In the genomic region with DNA sequence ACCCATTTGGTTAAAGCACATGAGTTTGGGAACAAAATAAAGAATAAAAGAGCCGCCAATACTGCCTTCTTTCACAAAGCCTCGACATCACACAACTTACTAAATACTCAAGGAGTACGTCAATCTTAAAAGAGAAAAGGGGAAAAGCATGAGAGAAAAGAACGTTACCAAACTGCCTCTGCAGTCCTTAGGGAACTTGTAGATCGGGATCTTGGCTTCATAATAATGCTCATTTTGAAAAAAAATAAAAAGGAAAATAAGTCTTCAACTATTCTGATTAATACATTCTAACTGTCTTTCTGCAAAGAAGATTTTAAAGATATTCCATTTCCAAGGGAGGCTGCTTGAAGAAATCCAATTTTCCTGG, we compare ENCODE assay signal across 8 cellular contexts.
DNase-seq lines count a peak whose midpoint lies in the region; ATAC-seq and TF ChIP-seq lines count a peak whose summit lies in the region.

No MANE protein-coding gene starts in this region.

- peak overlapping the region; percentile 89 to 96 (median 93) for H3K4me3 Mint-ChIP-seq in nephron

- ATAC-seq in Right ventricle myocardium superior (ENCODE audit: poor library complexity) (peak; percentile 27), left ventricle myocardium superior (no peak), HG03439 (IDR thresholded peaks at IDR 0.05; ENCODE audit: unreplicated experiment) (no peak), GM21576 (IDR thresholded peaks at IDR 0.05; ENCODE audit: unreplicated experiment) (no peak)

- peaks cover 29% of the 10 kb centered on the region for H3K4me1 Mint-ChIP-seq in nephron

- no peaks in the 10 kb centered on the region for H3K36me3 Mint-ChIP-seq in nephron (ENCODE audit: low read depth)

- H3K36me3 ChIP-seq in vagina (no peaks in the 10 kb centered on the region), WERI-Rb-1 (no peaks in the 10 kb centered on the region)

- H3K4me1 ChIP-seq in vagina: peaks cover 12% of the 10 kb centered on the region

- H3K27me3 ChIP-seq in vagina (no peaks in the 10 kb centered on the region), WERI-Rb-1 (ENCODE audit: insufficient read depth, low read depth, severe bottlenecking) (no peaks in the 10 kb centered on the region)

- no peaks in the 10 kb centered on the region for H3K9me3 ChIP-seq in vagina
- H3K9me3 ChIP-seq in WERI-Rb-1 (ENCODE audit: severe bottlenecking): no peaks in the 10 kb centered on the region

- no peaks in the 10 kb centered on the region for H3K27me3 Mint-ChIP-seq in nephron (ENCODE audit: low read depth)

- TF ChIP-seq POLR2A in erythroblast (IDR thresholded peaks at IDR 0.05; ENCODE audit: low read length) (no peak), vagina (IDR thresholded peaks at IDR 0.05) (no peak)

- H3K9me3 Mint-ChIP-seq in nephron: no peaks in the 10 kb centered on the region

- peak overlapping the region; percentile 68 for H3K27ac ChIP-seq in vagina
- H3K27ac ChIP-seq in WERI-Rb-1: no peak overlapping the region

- peak overlapping the region; percentile 44 to 48 for H3K4me3 ChIP-seq in vagina
- H3K4me3 ChIP-seq in WERI-Rb-1 (ENCODE audit: low read depth, low read length): no peak overlapping the region

- intact Hi-C loops in Right ventricle myocardium superior (cut with DNase I): no loop called here
- intact Hi-C loops in left ventricle myocardium superior (cut with micrococcal nuclease): no loop called here
- intact Hi-C loops in vagina (cut with DNase I): no loop called here

- peak overlapping the region; percentile 95 to 96 (median 95) for H3K27ac Mint-ChIP-seq in nephron

- TF ChIP-seq CTCF in nephron (IDR thresholded peaks at IDR 0.05; ENCODE audit: unreplicated experiment in 3 of 3) (no peak), vagina (IDR thresholded peaks at IDR 0.05) (no peak), WERI-Rb-1 (IDR thresholded peaks at IDR 0.05; ENCODE audit: low read depth, low read length) (no peak)

- no peak for DNase-seq in Right ventricle myocardium superior
- DNase-seq in left ventricle myocardium superior: no peak
- DNase-seq in erythroblast (lab: John Stamatoyannopoulos, UW): peak; percentile 24 to 33
- DNase-seq in vagina (ENCODE audit: extremely low spot score in 2 of 2): no peak
- DNase-seq in WERI-Rb-1: no peak

Comparison
In these comparisons a context has a peak if more than half of its experiments do, and no peak if none do; other contexts are left out.
1. DNase-seq: peak in erythroblast (2 of 2); none in Right ventricle myocardium superior (single experiment), left ventricle myocardium superior (single experiment), vagina (0 of 2) and WERI-Rb-1 (single experiment).